ENCODE assay signal across 9 cellular contexts in genomic region chr12:66352197-66352596, GRCh38. TPM values are rescaled to one million over a fixed set of nuclear protein-coding genes. Genes with fewer than 3 reads are reported as not detected.
DNase-seq lines count a peak whose midpoint lies in the region; ATAC-seq and TF ChIP-seq lines count a peak whose summit lies in the region.
"Had no signal": no experiment of that assay in that cellular context is flagged by ENCODE, and none has a peak within 500 bp of the region (broad histone marks: within the 10 kb centered on the region; RNA-seq: fewer than 3 reads in every experiment).

No MANE protein-coding gene starts in this region.

- POLR2A ChIA-PET in CD4-positive, alpha-beta T cell (lab: Charles Lee): interaction anchor here (0.8 kb wide), 1 partner anchor 207 kb away, joined by 3 read pairs; no protein-coding TSS in a partner anchor

- H3K27me3 Mint-ChIP-seq in CD4-positive, alpha-beta T cell: no peaks in the 10 kb centered on the region
- H3K27me3 Mint-ChIP-seq in T-helper 17 cell: no peaks in the 10 kb centered on the region
- H3K27me3 Mint-ChIP-seq in activated CD8-positive, alpha-beta memory T cell treated with anti-CD3 and anti-CD28 coated beads, Interleukin-2, amount 10 ng/mL, durations not matched to agents 7 days and 5 days: no peaks in the 10 kb centered on the region

- CTCF ChIA-PET in CD4-positive, alpha-beta T cell (lab: Charles Lee): interaction anchor here (1.5 kb wide), 1 partner anchor 82 kb away, joined by 3 read pairs; no protein-coding TSS in a partner anchor
- CTCF ChIA-PET in activated CD8-positive, alpha-beta memory T cell treated with anti-CD3 and anti-CD28 coated beads, Interleukin-2, amount 10 ng/mL, durations not matched to agents 7 days and 5 days (lab: Charles Lee): interaction anchor here (0.7 to 1.3 kb wide), 3 partner anchors 9 to 82 kb away, joined by 3 to 4 read pairs (median 3); no protein-coding TSS in a partner anchor

- H3K27me3 ChIP-seq in CD4-positive, alpha-beta T cell (ENCODE audit: control insufficient read depth, insufficient read depth, low read length): no peaks in the 10 kb centered on the region
- H3K27me3 ChIP-seq in H7 (ENCODE audit: control insufficient read depth, insufficient read depth, low read length): no peaks in the 10 kb centered on the region

- H3K4me3 Mint-ChIP-seq in CD4-positive, alpha-beta T cell: no peak overlapping the region
- H3K4me3 Mint-ChIP-seq in T-helper 17 cell: no peak overlapping the region
- no peak overlapping the region for H3K4me3 Mint-ChIP-seq in activated CD8-positive, alpha-beta memory T cell treated with anti-CD3 and anti-CD28 coated beads, Interleukin-2, amount 10 ng/mL, durations not matched to agents 7 days and 5 days

- H3K27ac Mint-ChIP-seq in CD4-positive, alpha-beta T cell: peak overlapping the region; percentile 45
- H3K27ac Mint-ChIP-seq in T-helper 17 cell: peak overlapping the region; percentile 62
- no peak overlapping the region for H3K27ac Mint-ChIP-seq in activated CD8-positive, alpha-beta memory T cell treated with anti-CD3 and anti-CD28 coated beads, Interleukin-2, amount 10 ng/mL, durations not matched to agents 7 days and 5 days

- no peaks in the 10 kb centered on the region for H3K4me1 Mint-ChIP-seq in CD4-positive, alpha-beta T cell (ENCODE audit: low read depth)
- H3K4me1 Mint-ChIP-seq in T-helper 17 cell: peaks cover 11% of the 10 kb centered on the region
- H3K4me1 Mint-ChIP-seq in activated CD8-positive, alpha-beta memory T cell treated with anti-CD3 and anti-CD28 coated beads, Interleukin-2, amount 10 ng/mL, durations not matched to agents 7 days and 5 days: no peaks in the 10 kb centered on the region

- no peak for DNase-seq in CD4-positive, alpha-beta T cell
- DNase-seq in H7: peak; percentile 40
- DNase-seq in T-helper 17 cell: no peak
- DNase-seq in iPS DF 19.7 (ENCODE audit: low read depth, low spot score): peak; percentile 73
- no peak for DNase-seq in activated CD8-positive, alpha-beta memory T cell treated with anti-CD3 and anti-CD28 coated beads, Interleukin-2, amount 10 ng/mL, durations not matched to agents 7 days and 5 days
- DNase-seq in GF-D8 (lab: John Stamatoyannopoulos, UW): no peak
- no peak for DNase-seq in inferior parietal cortex (ENCODE audit: extremely low spot score)
- DNase-seq: lower lobe of right lung had no signal

- H3K36me3 Mint-ChIP-seq in CD4-positive, alpha-beta T cell (ENCODE audit: low read depth): peaks cover 40% of the 10 kb centered on the region
- H3K36me3 Mint-ChIP-seq in T-helper 17 cell (ENCODE audit: low read depth): peaks cover 15% of the 10 kb centered on the region
- peaks cover 14% of the 10 kb centered on the region for H3K36me3 Mint-ChIP-seq in activated CD8-positive, alpha-beta memory T cell treated with anti-CD3 and anti-CD28 coated beads, Interleukin-2, amount 10 ng/mL, durations not matched to agents 7 days and 5 days

- H3K27ac ChIP-seq in CD4-positive, alpha-beta T cell (ENCODE audit: low read depth, low read length): no peak overlapping the region
- H3K27ac ChIP-seq: lower lobe of right lung had no signal

- no peak for TF ChIP-seq CTCF in CD4-positive, alpha-beta T cell (IDR thresholded peaks at IDR 0.05)

- no peaks in the 10 kb centered on the region for H3K9me3 Mint-ChIP-seq in CD4-positive, alpha-beta T cell
- no peaks in the 10 kb centered on the region for H3K9me3 Mint-ChIP-seq in activated CD8-positive, alpha-beta memory T cell treated with anti-CD3 and anti-CD28 coated beads, Interleukin-2, amount 10 ng/mL, durations not matched to agents 7 days and 5 days (ENCODE audit: low read depth)

- H3K36me3 ChIP-seq in H7 (replicated peaks; ENCODE audit: control insufficient read depth, insufficient read depth, low read length): no peaks in the 10 kb centered on the region
- H3K36me3 ChIP-seq: lower lobe of right lung had no signal

- no peak for ATAC-seq in CD4-positive, alpha-beta T cell (ENCODE audit: poor library complexity)
- ATAC-seq in T-helper 17 cell (no peak), HG02840 (IDR thresholded peaks at IDR 0.05; ENCODE audit: low FRiP score, unreplicated experiment) (no peak)
- ATAC-seq in activated CD8-positive, alpha-beta memory T cell treated with anti-CD3 and anti-CD28 coated beads, Interleukin-2, amount 10 ng/mL, durations not matched to agents 7 days and 5 days: no peak

- H3K4me3 ChIP-seq in H7 (ENCODE audit: insufficient read depth, low read depth, low read length): no peak overlapping the region
- H3K4me3 ChIP-seq: lower lobe of right lung had no signal

- intact Hi-C loops in CD4-positive, alpha-beta T cell (cut with DNase I, micrococcal nuclease): no loop called here

- no peaks in the 10 kb centered on the region for H3K9me3 ChIP-seq in CD4-positive, alpha-beta T cell (ENCODE audit: control insufficient read depth, low read length)
- no peaks in the 10 kb centered on the region for H3K9me3 ChIP-seq in T-helper 17 cell (ENCODE audit: control insufficient read depth, low read length, poor library complexity, severe bottlenecking)
- H3K9me3 ChIP-seq: lower lobe of right lung had no signal

RNA-seq across cellular contexts. Expression of gene HELB, which starts 49.9 kb away (rescaled TPM):
- 10 to 100 TPM; 33.8 to 35.8 TPM for total RNA-seq in CD4-positive, alpha-beta T cell
- total RNA-seq in H7 (2014; rRNA removed; shearing (Covaris generic)): 3.5 and 6.0 TPM in 2 replicates
- 10 to 100 TPM; 51.8 to 72.1 TPM for total RNA-seq in T-helper 17 cell
- 10 to 100 TPM; 19.1 to 34.6 TPM for total RNA-seq in activated CD8-positive, alpha-beta memory T cell treated with anti-CD3 and anti-CD28 coated beads, Interleukin-2, amount 10 ng/mL, durations not matched to agents 7 days and 5 days

Comparison
In these comparisons a context has a peak if more than half of its experiments do, and no peak if none do; other contexts are left out.
1. DNase-seq: peak in H7 (single experiment) and iPS DF 19.7 (single experiment); none in CD4-positive, alpha-beta T cell (0 of 10), T-helper 17 cell (0 of 3), activated CD8-positive, alpha-beta memory T cell treated with anti-CD3 and anti-CD28 coated beads, Interleukin-2, amount 10 ng/mL, durations not matched to agents 7 days and 5 days (single experiment), GF-D8 (single experiment) and inferior parietal cortex (single experiment).